8 cellular contexts compared by ENCODE assay signal in genomic region chr4:183182873-183183725, GRCh38.
DNase-seq lines count a peak whose midpoint lies in the region; ATAC-seq and TF ChIP-seq lines count a peak whose summit lies in the region.

No MANE protein-coding gene starts in this region.

- H3K36me3 ChIP-seq in skeletal muscle satellite cell (ENCODE audit: insufficient read depth, low read length) = no peaks in the 10 kb centered on the region

- H3K4me3 ChIP-seq in fibroblast of pulmonary artery (replicated peaks; ENCODE audit: low read depth, low read length) (no peak overlapping the region), skeletal muscle satellite cell (ENCODE audit: low read length) (no peak overlapping the region)

- no peak overlapping the region for H3K27ac Mint-ChIP-seq in T-cell

- no peak for TF ChIP-seq CTCF in fibroblast of pulmonary artery (IDR thresholded peaks at IDR 0.05; ENCODE audit: low read length, missing control alignments)

- peaks cover 13% of the 10 kb centered on the region for H3K4me1 ChIP-seq in skeletal muscle satellite cell (ENCODE audit: control insufficient read depth, insufficient read depth, low read length)

- H3K4me2 ChIP-seq in skeletal muscle satellite cell (ENCODE audit: low read length) = peak overlapping the region; percentile 18

- peaks cover 0 to 6% (median 2%) of the 10 kb centered on the region in 3 donors for H3K9me3 Mint-ChIP-seq in T-cell

- H3K36me3 Mint-ChIP-seq in T-cell = peaks cover 3% of the 10 kb centered on the region

- H3K27me3 Mint-ChIP-seq in T-cell = peaks cover 6 to 12% of the 10 kb centered on the region in 2 donors

- peak; percentile 5 for DNase-seq in DMS 273 treated with DMSO at 0.1 percent for 48 hours (lab: John Stamatoyannopoulos, UW)
- peak; percentile 9 for DNase-seq in LoVo (ENCODE audit: low spot score)
- DNase-seq in T-cell = peak in 5 of 34 experiments; percentile 0 to 22 (median 3)
- peak; percentile 93 for DNase-seq in fibroblast of pulmonary artery (ENCODE audit: low read depth)

- H3K4me1 Mint-ChIP-seq in T-cell = peaks cover 21 to 34% (median 25%) of the 10 kb centered on the region in 3 donors

- POLR2A ChIA-PET in T-cell (lab: Charles Lee) = no interaction called here

- no peaks in the 10 kb centered on the region for H3K9me3 ChIP-seq in skeletal muscle satellite cell (replicated peaks; ENCODE audit: low read length)

- no peak overlapping the region for H3K4me3 Mint-ChIP-seq in T-cell

- CTCF ChIA-PET in T-cell (lab: Charles Lee) = no interaction called here

- peak in 3 of 4 experiments; percentile 38 to 89 (median 50) for ATAC-seq in T-cell (replicated peaks in 1 of 4)
- no peak for ATAC-seq in GM21526 (IDR thresholded peaks at IDR 0.05; ENCODE audit: low FRiP score, unreplicated experiment)
- ATAC-seq in GM21381 (IDR thresholded peaks at IDR 0.05; ENCODE audit: unreplicated experiment) = no peak
- no peak for ATAC-seq in HG02610 (IDR thresholded peaks at IDR 0.05; ENCODE audit: unreplicated experiment)

- no peak overlapping the region for H3K9ac ChIP-seq in skeletal muscle satellite cell (ENCODE audit: low read depth, low read length)

- H3K27me3 ChIP-seq in skeletal muscle satellite cell (ENCODE audit: control insufficient read depth, insufficient read depth, low read length) = no peaks in the 10 kb centered on the region

Comparison
In these comparisons a context has a peak if more than half of its experiments do, and no peak if none do; other contexts are left out.
1. ATAC-seq: peak in T-cell (3 of 4); none in GM21526 (single experiment), GM21381 (single experiment) and HG02610 (single experiment).